Comparison of ENCODE assay signal across 8 cellular contexts in genomic region chr6:293185-294174, GRCh38. TPM values are rescaled to one million over a fixed set of nuclear protein-coding genes. Genes with fewer than 3 reads are reported as not detected.
A peak's percentile ranks its signal among the peaks of the same experiment; 100 is the strongest.
DNase-seq lines count a peak whose midpoint lies in the region; ATAC-seq and TF ChIP-seq lines count a peak whose summit lies in the region.

No MANE protein-coding gene starts in this region.

- no peak for TF ChIP-seq CTCF in AG04449 (IDR thresholded peaks at IDR 0.05; ENCODE audit: insufficient read depth, low read length, missing control alignments)

- no peak for DNase-seq in AG04449 (ENCODE audit: low read depth, low spot score)
- peak; percentile 22 for DNase-seq in LHCN-M2 (ENCODE audit: low read depth)
- peak; percentile 50 for DNase-seq in activated naive CD8-positive, alpha-beta T cell treated with anti-CD3 and anti-CD28 coated beads, Interleukin-2, amount 50 U/mL, for 24 hours
- DNase-seq in inferior parietal cortex (ENCODE audit: extremely low spot score), result peak; percentile 72
- peak; percentile 17 to 30 for DNase-seq in stimulated activated CD4-positive, alpha-beta T cell treated with anti-CD3 and anti-CD28 coated beads, Interleukin-1b, Interleukin-23, amount 100 ng/mL, for 4 hours (ENCODE audit: low read depth in 2 of 2)
- DNase-seq in DMS153 (lab: John Stamatoyannopoulos, UW), result no peak
- DNase-seq in NOMO-1 (lab: John Stamatoyannopoulos, UW; ENCODE audit: unreplicated experiment in 2 of 2), result no peak
- DNase-seq in NCI-H2227 (lab: John Stamatoyannopoulos, UW; ENCODE audit: unreplicated experiment), result no peak

- peaks cover 2% of the 10 kb centered on the region for H3K36me3 Mint-ChIP-seq in activated naive CD8-positive, alpha-beta T cell treated with anti-CD3 and anti-CD28 coated beads, Interleukin-2, amount 50 U/mL, for 24 hours (ENCODE audit: low read depth)

- H3K4me3 ChIP-seq in AG04449 (ENCODE audit: low read depth, low read length), result peak overlapping the region; percentile 76

- peak overlapping the region; percentile 96 for H3K4me3 Mint-ChIP-seq in activated naive CD8-positive, alpha-beta T cell treated with anti-CD3 and anti-CD28 coated beads, Interleukin-2, amount 50 U/mL, for 24 hours

- CTCF ChIA-PET in AG04449 (lab: Yijun Ruan, JAX), result interaction anchor here (1.1 to 1.6 kb wide), 2 partner anchors 15 to 17 kb away, joined by 3 read pairs; no protein-coding TSS in a partner anchor

- H3K9me3 Mint-ChIP-seq in activated naive CD8-positive, alpha-beta T cell treated with anti-CD3 and anti-CD28 coated beads, Interleukin-2, amount 50 U/mL, for 24 hours, result no peaks in the 10 kb centered on the region

- no peaks in the 10 kb centered on the region for H3K27me3 Mint-ChIP-seq in activated naive CD8-positive, alpha-beta T cell treated with anti-CD3 and anti-CD28 coated beads, Interleukin-2, amount 50 U/mL, for 24 hours

- POLR2A ChIA-PET in AG04449 (lab: Yijun Ruan, JAX), result interaction anchor here (1.6 kb wide), 1 partner anchor 13 kb away, joined by 3 read pairs; no protein-coding TSS in a partner anchor

- H3K27ac Mint-ChIP-seq in activated naive CD8-positive, alpha-beta T cell treated with anti-CD3 and anti-CD28 coated beads, Interleukin-2, amount 50 U/mL, for 24 hours, result peak overlapping the region; percentile 99

- ATAC-seq in activated naive CD8-positive, alpha-beta T cell treated with anti-CD3 and anti-CD28 coated beads, Interleukin-2, amount 50 U/mL, for 24 hours, result peak; percentile 24

- peaks cover 41% of the 10 kb centered on the region for H3K4me1 Mint-ChIP-seq in activated naive CD8-positive, alpha-beta T cell treated with anti-CD3 and anti-CD28 coated beads, Interleukin-2, amount 50 U/mL, for 24 hours

RNA-seq across cellular contexts. Expression of gene DUSP22, which starts 1.2 kb away (rescaled TPM):
- 6.8 and 14.9 TPM in 2 replicates for total RNA-seq in LHCN-M2 (2014; rRNA removed)
- 11.3 TPM for polyA plus RNA-seq in LHCN-M2 (2012)

Comparison
In these comparisons a context has a peak if more than half of its experiments do, and no peak if none do; other contexts are left out.
1. DNase-seq: peak in LHCN-M2 (single experiment), activated naive CD8-positive, alpha-beta T cell treated with anti-CD3 and anti-CD28 coated beads, Interleukin-2, amount 50 U/mL, for 24 hours (single experiment), inferior parietal cortex (single experiment) and stimulated activated CD4-positive, alpha-beta T cell treated with anti-CD3 and anti-CD28 coated beads, Interleukin-1b, Interleukin-23, amount 100 ng/mL, for 4 hours (2 of 2); none in AG04449 (single experiment), DMS153 (single experiment), NOMO-1 (0 of 2) and NCI-H2227 (single experiment).